30 cellular contexts compared by ENCODE assay signal in the genomic region with DNA sequence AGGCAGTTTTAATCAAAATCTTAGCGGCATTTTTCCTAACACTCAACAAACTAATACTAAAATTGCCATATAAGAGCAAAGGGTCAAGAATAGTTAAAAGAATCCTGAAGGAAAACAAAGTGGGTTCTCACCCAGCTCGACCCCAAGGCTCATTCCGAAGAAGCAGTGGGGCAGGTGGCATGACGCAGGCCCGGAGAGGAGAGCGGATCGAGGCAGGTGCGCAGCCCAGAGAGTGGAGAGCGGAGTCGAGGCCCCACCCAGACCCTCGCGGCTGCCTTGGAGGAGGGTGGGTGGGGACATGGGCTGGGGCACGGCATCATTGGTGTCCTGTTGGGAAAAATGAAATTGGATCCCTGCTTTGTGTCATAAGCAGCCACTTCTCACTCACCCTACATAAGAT.
DNase-seq lines count a peak whose midpoint lies in the region; ATAC-seq and TF ChIP-seq lines count a peak whose summit lies in the region.
"Had no signal": no experiment of that assay in that cellular context is flagged by ENCODE, and none has a peak within 500 bp of the region (broad histone marks: within the 10 kb centered on the region; RNA-seq: fewer than 3 reads in every experiment).

No MANE protein-coding gene starts in this region.

- no peak overlapping the region for H3K4me3 Mint-ChIP-seq in activated T-helper 1 cell treated with anti-CD3 and anti-CD28 coated beads, Interleukin-12 subunit alpha, Interleukin-12 subunit beta, Interleukin-2, Interleukin-4 antibody, amounts not matched to agents 30 ng/mL and 10 ng/mL and 1 ng/mL, durations not matched to agents 14 hours and 24 hours and 36 hours
- no peak overlapping the region for H3K4me3 Mint-ChIP-seq in activated naive CD8-positive, alpha-beta T cell treated with anti-CD3 and anti-CD28 coated beads, Interleukin-2, amount 50 U/mL, for 24 hours
- H3K4me3 Mint-ChIP-seq: activated CD4-positive, alpha-beta memory T cell treated with anti-CD3 and anti-CD28 coated beads, Interleukin-2, amount 10 ng/mL, durations not matched to agents 7 days and 5 days; CD8-positive, alpha-beta T cell had no signal

- intact Hi-C loops in activated T-helper 1 cell treated with anti-CD3 and anti-CD28 coated beads, Interleukin-12 subunit alpha, Interleukin-12 subunit beta, Interleukin-2, Interleukin-4 antibody, amounts not matched to agents 30 ng/mL and 10 ng/mL and 1 ng/mL, durations not matched to agents 14 hours and 24 hours and 36 hours (cut with micrococcal nuclease) = no loop called here

- H3K27me3 Mint-ChIP-seq in activated T-helper 1 cell treated with anti-CD3 and anti-CD28 coated beads, Interleukin-12 subunit alpha, Interleukin-12 subunit beta, Interleukin-2, Interleukin-4 antibody, amounts not matched to agents 30 ng/mL and 10 ng/mL and 1 ng/mL, durations not matched to agents 14 hours and 24 hours and 36 hours (ENCODE audit: insufficient read depth) = no peaks in the 10 kb centered on the region
- no peaks in the 10 kb centered on the region for H3K27me3 Mint-ChIP-seq in activated naive CD8-positive, alpha-beta T cell treated with anti-CD3 and anti-CD28 coated beads, Interleukin-2, amount 50 U/mL, for 24 hours
- H3K27me3 Mint-ChIP-seq: activated CD4-positive, alpha-beta memory T cell treated with anti-CD3 and anti-CD28 coated beads, Interleukin-2, amount 10 ng/mL, durations not matched to agents 7 days and 5 days had no signal

- H3K4me3 ChIP-seq in osteoblast (ENCODE audit: insufficient read depth, low read length) = no peak overlapping the region
- H3K4me3 ChIP-seq: A549, SK-N-MC, vagina had no signal

- no peak for ATAC-seq in activated naive CD8-positive, alpha-beta T cell treated with anti-CD3 and anti-CD28 coated beads, Interleukin-2, amount 50 U/mL, for 24 hours
- ATAC-seq: A549; CD8-positive, alpha-beta T cell; right cardiac atrium had no signal

- no peak for TF ChIP-seq CTCF in osteoblast (IDR thresholded peaks at IDR 0.05; ENCODE audit: extremely low read depth, low read depth, low read length)

- H3K27ac ChIP-seq in angular gyrus (ENCODE audit: low read depth, low read length) (peak overlapping the region; percentile 94), osteoblast (ENCODE audit: low read depth, low read length) (no peak overlapping the region)
- H3K27ac ChIP-seq: A549, epithelial cell of prostate, parathyroid adenoma, SK-N-MC, vagina had no signal

- peaks cover 6% of the 10 kb centered on the region for H3K79me2 ChIP-seq in osteoblast (ENCODE audit: insufficient read depth, low read length)

- H3K4me2 ChIP-seq in osteoblast (ENCODE audit: insufficient read depth, low read length) = no peak overlapping the region
- H3K4me2 ChIP-seq: A549 had no signal

- H3K9me3 ChIP-seq in osteoblast (ENCODE audit: low read depth, low read length) = no peaks in the 10 kb centered on the region
- H3K9me3 ChIP-seq: A549, vagina had no signal

- H3K36me3 ChIP-seq in osteoblast (ENCODE audit: insufficient read depth, low read length) = no peaks in the 10 kb centered on the region

- H4K20me1 ChIP-seq in osteoblast (ENCODE audit: insufficient read depth, low read length) = peaks cover 25% of the 10 kb centered on the region

- DNase-seq in activated effector memory CD4-positive, alpha-beta T cell treated with anti-CD3 and anti-CD28 coated beads, Interleukin-2, amount 50 U/mL, for 16 hours = peak; percentile 19
- DNase-seq in activated effector memory CD4-positive, alpha-beta T cell treated with Interleukin-2 at 50 U/mL for 16 hours = no peak
- DNase-seq in osteoblast (ENCODE audit: insufficient read length, low spot score, missing footprints) = peak; percentile 39
- no peak for DNase-seq in activated T-helper 1 cell treated with anti-CD3 and anti-CD28 coated beads, Interleukin-12 subunit alpha, Interleukin-12 subunit beta, Interleukin-2, Interleukin-4 antibody, amounts not matched to agents 30 ng/mL and 10 ng/mL and 1 ng/mL, durations not matched to agents 14 hours and 24 hours and 36 hours (ENCODE audit: low spot score)
- no peak for DNase-seq in NCI-H146 treated with DMSO at 0.1 percent for 48 hours (lab: John Stamatoyannopoulos, UW; ENCODE audit: unreplicated experiment)
- DNase-seq in activated naive CD8-positive, alpha-beta T cell treated with anti-CD3 and anti-CD28 coated beads, Interleukin-2, amount 50 U/mL, for 24 hours = no peak
- DNase-seq in inferior parietal cortex (ENCODE audit: extremely low spot score) = no peak
- DNase-seq: activated CD4-positive, alpha-beta memory T cell treated with anti-CD3 and anti-CD28 coated beads, Interleukin-2, amount 10 ng/mL, durations not matched to agents 7 days and 5 days; activated CD4-positive, CD25-positive, alpha-beta regulatory T cell treated with anti-CD3 and anti-CD28 coated beads, Interleukin-2, amount 50 U/mL, for 72 hours; activated CD8-positive, alpha-beta memory T cell treated with anti-CD3 and anti-CD28 coated beads, Interleukin-2, amount 50 U/mL, for 48 hours; AML-193; CD8-positive, alpha-beta T cell; DMS153; effector CD4-positive, alpha-beta T cell; Kasumi-1; mammary epithelial cell; NCI-H1694 treated with DMSO at 0.1 percent for 48 hours; NCI-H226; NCI-H82; RPMI8226; stimulated activated CD4-positive, alpha-beta T cell treated with anti-CD3 and anti-CD28 coated beads, Interleukin-12 subunit alpha, Interleukin-12 subunit beta, amount 100 ng/mL, for 4 hours; stimulated activated CD4-positive, alpha-beta T cell treated with anti-CD3 and anti-CD28 coated beads, Interleukin-4, amount 100 ng/mL, for 1 hour had no signal

- no peaks in the 10 kb centered on the region for H3K4me1 ChIP-seq in osteoblast (ENCODE audit: insufficient read depth, low read length)
- H3K4me1 ChIP-seq: A549, parathyroid adenoma had no signal

- H3K4me1 Mint-ChIP-seq in activated T-helper 1 cell treated with anti-CD3 and anti-CD28 coated beads, Interleukin-12 subunit alpha, Interleukin-12 subunit beta, Interleukin-2, Interleukin-4 antibody, amounts not matched to agents 30 ng/mL and 10 ng/mL and 1 ng/mL, durations not matched to agents 14 hours and 24 hours and 36 hours (ENCODE audit: low read depth) = no peaks in the 10 kb centered on the region
- no peaks in the 10 kb centered on the region for H3K4me1 Mint-ChIP-seq in activated naive CD8-positive, alpha-beta T cell treated with anti-CD3 and anti-CD28 coated beads, Interleukin-2, amount 50 U/mL, for 24 hours
- H3K4me1 Mint-ChIP-seq: activated CD4-positive, alpha-beta memory T cell treated with anti-CD3 and anti-CD28 coated beads, Interleukin-2, amount 10 ng/mL, durations not matched to agents 7 days and 5 days had no signal

- H3K9me3 Mint-ChIP-seq in activated T-helper 1 cell treated with anti-CD3 and anti-CD28 coated beads, Interleukin-12 subunit alpha, Interleukin-12 subunit beta, Interleukin-2, Interleukin-4 antibody, amounts not matched to agents 30 ng/mL and 10 ng/mL and 1 ng/mL, durations not matched to agents 14 hours and 24 hours and 36 hours = no peaks in the 10 kb centered on the region
- no peaks in the 10 kb centered on the region for H3K9me3 Mint-ChIP-seq in activated naive CD8-positive, alpha-beta T cell treated with anti-CD3 and anti-CD28 coated beads, Interleukin-2, amount 50 U/mL, for 24 hours
- H3K9me3 Mint-ChIP-seq: activated CD4-positive, alpha-beta memory T cell treated with anti-CD3 and anti-CD28 coated beads, Interleukin-2, amount 10 ng/mL, durations not matched to agents 7 days and 5 days; activated T-helper 2 cell treated with anti-CD3 and anti-CD28 coated beads, Interferon-gamma antibody, Interleukin-2, Interleukin-4, amounts not matched to agents 10 μg/mL and 5 μg/mL and 100 μg/mL, durations not matched to agents 14 hours and 24 hours and 36 hours; CD8-positive, alpha-beta T cell had no signal

- H3K27ac Mint-ChIP-seq in activated T-helper 1 cell treated with anti-CD3 and anti-CD28 coated beads, Interleukin-12 subunit alpha, Interleukin-12 subunit beta, Interleukin-2, Interleukin-4 antibody, amounts not matched to agents 30 ng/mL and 10 ng/mL and 1 ng/mL, durations not matched to agents 14 hours and 24 hours and 36 hours = no peak overlapping the region
- no peak overlapping the region for H3K27ac Mint-ChIP-seq in activated naive CD8-positive, alpha-beta T cell treated with anti-CD3 and anti-CD28 coated beads, Interleukin-2, amount 50 U/mL, for 24 hours
- H3K27ac Mint-ChIP-seq: activated CD4-positive, alpha-beta memory T cell treated with anti-CD3 and anti-CD28 coated beads, Interleukin-2, amount 10 ng/mL, durations not matched to agents 7 days and 5 days; activated T-helper 2 cell treated with anti-CD3 and anti-CD28 coated beads, Interferon-gamma antibody, Interleukin-2, Interleukin-4, amounts not matched to agents 10 μg/mL and 5 μg/mL and 100 μg/mL, durations not matched to agents 14 hours and 24 hours and 36 hours; CD8-positive, alpha-beta T cell had no signal

- no peaks in the 10 kb centered on the region for H3K27me3 ChIP-seq in osteoblast (ENCODE audit: insufficient read depth, low read length)
- H3K27me3 ChIP-seq: vagina had no signal

- H3K36me3 Mint-ChIP-seq in activated T-helper 1 cell treated with anti-CD3 and anti-CD28 coated beads, Interleukin-12 subunit alpha, Interleukin-12 subunit beta, Interleukin-2, Interleukin-4 antibody, amounts not matched to agents 30 ng/mL and 10 ng/mL and 1 ng/mL, durations not matched to agents 14 hours and 24 hours and 36 hours (ENCODE audit: low read depth) = no peaks in the 10 kb centered on the region
- H3K36me3 Mint-ChIP-seq in activated naive CD8-positive, alpha-beta T cell treated with anti-CD3 and anti-CD28 coated beads, Interleukin-2, amount 50 U/mL, for 24 hours (ENCODE audit: low read depth) = no peaks in the 10 kb centered on the region

- H2AFZ ChIP-seq in osteoblast (ENCODE audit: low read length) = no peak overlapping the region
- H2AFZ ChIP-seq: parathyroid adenoma had no signal

Comparison
In these comparisons a context has a peak if more than half of its experiments do, and no peak if none do; other contexts are left out.
1. DNase-seq: peak in activated effector memory CD4-positive, alpha-beta T cell treated with anti-CD3 and anti-CD28 coated beads, Interleukin-2, amount 50 U/mL, for 16 hours (single experiment) and osteoblast (single experiment); none in activated effector memory CD4-positive, alpha-beta T cell treated with Interleukin-2 at 50 U/mL for 16 hours (single experiment), activated T-helper 1 cell treated with anti-CD3 and anti-CD28 coated beads, Interleukin-12 subunit alpha, Interleukin-12 subunit beta, Interleukin-2, Interleukin-4 antibody, amounts not matched to agents 30 ng/mL and 10 ng/mL and 1 ng/mL, durations not matched to agents 14 hours and 24 hours and 36 hours (single experiment), NCI-H146 treated with DMSO at 0.1 percent for 48 hours (single experiment), activated naive CD8-positive, alpha-beta T cell treated with anti-CD3 and anti-CD28 coated beads, Interleukin-2, amount 50 U/mL, for 24 hours (single experiment) and inferior parietal cortex (single experiment).